Comparison of ENCODE assay signal across 13 cellular contexts in the genomic region with DNA sequence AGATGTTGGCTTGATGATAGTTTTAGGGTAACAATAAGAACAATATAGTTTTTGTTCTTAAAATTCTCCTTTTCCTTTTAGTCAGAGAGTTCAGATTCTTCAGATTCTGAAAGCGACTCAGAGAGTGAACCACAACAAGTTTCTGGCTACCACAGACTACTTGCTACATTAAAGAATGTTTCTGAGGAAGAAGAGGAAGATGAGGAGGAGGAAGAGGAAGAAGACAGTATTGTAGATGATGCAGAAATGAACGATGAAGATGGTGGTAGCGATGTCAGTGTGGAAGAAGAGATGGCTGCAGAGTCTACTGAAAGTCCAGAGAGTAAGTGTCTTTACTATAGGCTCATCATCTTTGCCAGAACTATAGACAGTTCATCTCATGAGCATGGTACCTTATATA.
"Had no signal": no experiment of that assay in that cellular context is flagged by ENCODE, and none has a peak within 500 bp of the region (broad histone marks: within the 10 kb centered on the region; RNA-seq: fewer than 3 reads in every experiment).

No MANE protein-coding gene starts in this region.

- H3K27me3 ChIP-seq: cardiac muscle cell, tibial artery, vagina had no signal

- H3K27ac Mint-ChIP-seq: activated CD4-positive, alpha-beta memory T cell treated with anti-CD3 and anti-CD28 coated beads, Interleukin-2, amount 10 ng/mL, durations not matched to agents 7 days and 5 days; nephron progenitor cell had no signal

- H2AFZ ChIP-seq: parathyroid adenoma had no signal

- H3K9me3 ChIP-seq: tibial artery, vagina had no signal

- H3K4me1 ChIP-seq: parathyroid adenoma had no signal

- H3K27ac ChIP-seq: cardiac muscle cell, parathyroid adenoma, tibial artery, vagina had no signal

- ATAC-seq: activated CD4-positive, CD25-positive, alpha-beta regulatory T cell treated with anti-CD3 and anti-CD28 coated beads, Interleukin-2, amount 50 U/mL, for 24 hours; left ventricle myocardium superior had no signal

- H3K4me3 ChIP-seq: cardiac muscle cell, skin epidermis, tibial artery, vagina had no signal

- DNase-seq: activated CD4-positive, alpha-beta memory T cell treated with anti-CD3 and anti-CD28 coated beads, Interleukin-2, amount 10 ng/mL, durations not matched to agents 7 days and 5 days; activated CD8-positive, alpha-beta memory T cell treated with anti-CD3 and anti-CD28 coated beads, Interleukin-2, amount 50 U/mL, for 4 hours; activated effector memory CD4-positive, alpha-beta T cell treated with anti-CD3 and anti-CD28 coated beads, Interleukin-2, amount 50 U/mL, for 16 hours; hippocampal formation; left ventricle myocardium superior; mesendoderm; nephron progenitor cell; tibial artery had no signal

- H3K4me3 Mint-ChIP-seq: activated CD4-positive, alpha-beta memory T cell treated with anti-CD3 and anti-CD28 coated beads, Interleukin-2, amount 10 ng/mL, durations not matched to agents 7 days and 5 days; nephron progenitor cell had no signal

- H3K9ac ChIP-seq: parathyroid adenoma had no signal

- H3K79me2 ChIP-seq: parathyroid adenoma had no signal

- H3K27me3 Mint-ChIP-seq: activated CD4-positive, alpha-beta memory T cell treated with anti-CD3 and anti-CD28 coated beads, Interleukin-2, amount 10 ng/mL, durations not matched to agents 7 days and 5 days had no signal

- H3K9me3 Mint-ChIP-seq: activated CD4-positive, alpha-beta memory T cell treated with anti-CD3 and anti-CD28 coated beads, Interleukin-2, amount 10 ng/mL, durations not matched to agents 7 days and 5 days had no signal
